In the genomic region with DNA sequence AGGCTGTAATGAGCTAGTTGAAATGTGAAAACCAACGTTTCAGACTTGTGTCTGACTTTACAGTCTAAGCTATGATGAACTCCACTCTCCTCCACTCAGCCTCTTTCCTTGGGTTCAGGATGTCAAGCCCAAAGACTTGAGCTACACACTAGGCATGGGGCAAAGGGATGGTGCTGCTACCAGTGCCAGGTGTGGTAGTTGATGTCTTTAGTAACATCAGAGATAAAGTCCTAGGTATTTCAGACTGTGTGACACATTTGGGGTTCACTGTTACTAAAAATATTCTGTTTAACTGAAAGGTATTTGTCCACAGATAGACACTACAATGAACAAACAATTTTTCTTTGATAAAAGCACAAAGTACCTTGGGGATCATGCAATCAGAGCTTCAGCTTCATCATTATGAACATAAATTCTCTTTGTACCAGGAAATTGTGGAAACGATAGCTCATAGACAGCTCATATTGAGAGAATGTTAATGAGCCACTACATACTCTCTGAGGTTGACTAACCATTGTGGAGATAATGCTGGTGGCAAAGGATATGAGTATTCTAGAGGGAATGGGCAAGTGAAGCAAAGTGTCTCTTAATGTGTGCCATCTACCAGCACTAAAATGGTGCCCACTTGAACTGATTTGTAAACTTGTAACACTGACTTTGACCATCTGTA, we compare ENCODE assay signal across 17 cellular contexts.
DNase-seq lines count a peak whose midpoint lies in the region; ATAC-seq and TF ChIP-seq lines count a peak whose summit lies in the region.
"Had no signal": no experiment of that assay in that cellular context is flagged by ENCODE, and none has a peak within 500 bp of the region (broad histone marks: within the 10 kb centered on the region; RNA-seq: fewer than 3 reads in every experiment).

No MANE protein-coding gene starts in this region.

- H3K36me3 ChIP-seq in SJSA1 (no peaks in the 10 kb centered on the region), smooth muscle cell (ENCODE audit: low read depth) (no peaks in the 10 kb centered on the region)
- H3K36me3 ChIP-seq: heart left ventricle, neutrophil, uterus had no signal

- no peak overlapping the region for H3K4me2 ChIP-seq in smooth muscle cell
- H3K4me2 ChIP-seq: A549 had no signal

- CTCF ChIA-PET in activated CD8-positive, alpha-beta memory T cell treated with anti-CD3 and anti-CD28 coated beads, Interleukin-2, amount 10 ng/mL, durations not matched to agents 7 days and 5 days (lab: Charles Lee): no interaction called here

- no peaks in the 10 kb centered on the region for H3K27me3 Mint-ChIP-seq in activated CD8-positive, alpha-beta memory T cell treated with anti-CD3 and anti-CD28 coated beads, Interleukin-2, amount 10 ng/mL, durations not matched to agents 7 days and 5 days
- H3K27me3 Mint-ChIP-seq: dendritic cell treated with granulocyte-macrophage colony-stimulating factor and Interleukin-4, amounts not matched to agents 40 ng/mL and 50 ng/mL, for 4 days had no signal

- 59% methylated on average over 2 of the region's 2 CpGs for WGBS in smooth muscle cell (ENCODE audit: low lambda C conversion rate)

- no peaks in the 10 kb centered on the region for H3F3A ChIP-seq in smooth muscle cell (ENCODE audit: low read depth)

- no peak overlapping the region for H3K9ac ChIP-seq in smooth muscle cell (ENCODE audit: low read depth)

- ATAC-seq in activated CD8-positive, alpha-beta memory T cell treated with anti-CD3 and anti-CD28 coated beads, Interleukin-2, amount 10 ng/mL, durations not matched to agents 7 days and 5 days: peak; percentile 66
- ATAC-seq in GM18868 (IDR thresholded peaks at IDR 0.05; ENCODE audit: unreplicated experiment): no peak
- ATAC-seq: A549, heart left ventricle had no signal

- H4K20me1 ChIP-seq in smooth muscle cell (ENCODE audit: low read depth): no peaks in the 10 kb centered on the region

- DNase-seq in activated CD8-positive, alpha-beta memory T cell treated with anti-CD3 and anti-CD28 coated beads, Interleukin-2, amount 10 ng/mL, durations not matched to agents 7 days and 5 days: no peak
- no peak for DNase-seq in activated CD8-positive, alpha-beta memory T cell treated with anti-CD3 and anti-CD28 coated beads, Interleukin-2, amount 50 U/mL, for 48 hours
- DNase-seq in SJSA1 (ENCODE audit: low read depth in 1 of 2, low spot score in 2 of 2) (no peak), epithelial cell of prostate (ENCODE audit: low read depth, low spot score) (peak; percentile 69), smooth muscle cell (lab: John Stamatoyannopoulos, UW; ENCODE audit: unreplicated experiment) (no peak), dorsolateral prefrontal cortex (no peak), HK-2 (ENCODE audit: unreplicated experiment) (no peak)
- DNase-seq: activated naive CD4-positive, alpha-beta T cell treated with anti-CD3 and anti-CD28 coated beads, Interleukin-2, amount 50 U/mL, for 16 hours; DND-41; heart left ventricle; NCI-H2081 treated with DMSO at 0.1 percent for 48 hours; NK-92 treated with Interleukin-12 subunit alpha and Interleukin-12 subunit beta, amount 100 ng/mL, for 24 hours; uterus had no signal

- H3K4me1 Mint-ChIP-seq in activated CD8-positive, alpha-beta memory T cell treated with anti-CD3 and anti-CD28 coated beads, Interleukin-2, amount 10 ng/mL, durations not matched to agents 7 days and 5 days: peaks cover 15% of the 10 kb centered on the region

- H3K4me1 ChIP-seq in SJSA1 (replicated peaks): peaks cover 12% of the 10 kb centered on the region; the same call in 1 of the 2 replicates
- no peaks in the 10 kb centered on the region for H3K4me1 ChIP-seq in smooth muscle cell (ENCODE audit: low read depth)
- H3K4me1 ChIP-seq: A549, uterus had no signal

- intact Hi-C loops in dorsolateral prefrontal cortex (cut with DNase I): no loop called here

- TF ChIP-seq CTCF in smooth muscle cell (IDR thresholded peaks at IDR 0.05; ENCODE audit: borderline replicate concordance, insufficient read depth, poor library complexity, severe bottlenecking): no peak
- no peak for TF ChIP-seq CTCF in dorsolateral prefrontal cortex (IDR thresholded peaks at IDR 0.05 in 54 of 56, conservative IDR thresholded peaks at IDR 0.05 in 2 of 56; ENCODE audit: low read depth in 1 of 56, partially characterized antibody in 56 of 56)

- H2AFZ ChIP-seq in smooth muscle cell (ENCODE audit: low read depth): no peak overlapping the region

- no peaks in the 10 kb centered on the region for H3K27me3 ChIP-seq in SJSA1 (replicated peaks)
- H3K27me3 ChIP-seq in smooth muscle cell (ENCODE audit: low read depth): no peaks in the 10 kb centered on the region
- H3K27me3 ChIP-seq in dorsolateral prefrontal cortex: no peaks in the 10 kb centered on the region
- H3K27me3 ChIP-seq: heart left ventricle, neutrophil, uterus had no signal

- H3K9me3 Mint-ChIP-seq in activated CD8-positive, alpha-beta memory T cell treated with anti-CD3 and anti-CD28 coated beads, Interleukin-2, amount 10 ng/mL, durations not matched to agents 7 days and 5 days (ENCODE audit: low read depth): peaks cover 2% of the 10 kb centered on the region

- H3K4me3 ChIP-seq in SJSA1: no peak overlapping the region
- no peak overlapping the region for H3K4me3 ChIP-seq in smooth muscle cell
- H3K4me3 ChIP-seq in dorsolateral prefrontal cortex: no peak overlapping the region
- H3K4me3 ChIP-seq: A549, heart left ventricle, uterus had no signal

- H3K4me3 Mint-ChIP-seq in activated CD8-positive, alpha-beta memory T cell treated with anti-CD3 and anti-CD28 coated beads, Interleukin-2, amount 10 ng/mL, durations not matched to agents 7 days and 5 days: no peak overlapping the region
- H3K4me3 Mint-ChIP-seq: dendritic cell treated with granulocyte-macrophage colony-stimulating factor and Interleukin-4, amounts not matched to agents 40 ng/mL and 50 ng/mL, for 4 days had no signal

- no peaks in the 10 kb centered on the region for H3K36me3 Mint-ChIP-seq in activated CD8-positive, alpha-beta memory T cell treated with anti-CD3 and anti-CD28 coated beads, Interleukin-2, amount 10 ng/mL, durations not matched to agents 7 days and 5 days

- no peaks in the 10 kb centered on the region for H3K79me2 ChIP-seq in smooth muscle cell (ENCODE audit: low read depth)

- H3K27ac Mint-ChIP-seq in activated CD8-positive, alpha-beta memory T cell treated with anti-CD3 and anti-CD28 coated beads, Interleukin-2, amount 10 ng/mL, durations not matched to agents 7 days and 5 days: peak overlapping the region; percentile 35
- H3K27ac Mint-ChIP-seq: dendritic cell treated with granulocyte-macrophage colony-stimulating factor and Interleukin-4, amounts not matched to agents 40 ng/mL and 50 ng/mL, for 4 days had no signal

- H3K27ac ChIP-seq in SJSA1: 0 out of 2 replicates have a peak overlapping the region, but pooled peaks have one; percentile 10
- H3K27ac ChIP-seq in epithelial cell of prostate: peak overlapping the region; percentile 97
- H3K27ac ChIP-seq in smooth muscle cell (ENCODE audit: low read depth): peak overlapping the region; percentile 48
- no peak overlapping the region for H3K27ac ChIP-seq in dorsolateral prefrontal cortex
- H3K27ac ChIP-seq: A549, heart left ventricle, neutrophil, uterus had no signal

- H3K9me3 ChIP-seq in SJSA1 (replicated peaks): peaks cover 7% of the 10 kb centered on the region; the same call in 1 of the 2 replicates
- H3K9me3 ChIP-seq in smooth muscle cell (replicated peaks; ENCODE audit: low read depth): no peaks in the 10 kb centered on the region
- H3K9me3 ChIP-seq: A549, neutrophil, uterus had no signal

Comparison
In these comparisons a context has a peak if more than half of its experiments do, and no peak if none do; other contexts are left out.
1. H3K27ac ChIP-seq: peak in SJSA1 (single experiment), epithelial cell of prostate (single experiment) and smooth muscle cell (single experiment); none in dorsolateral prefrontal cortex (0 of 59).